In the genomic region with DNA sequence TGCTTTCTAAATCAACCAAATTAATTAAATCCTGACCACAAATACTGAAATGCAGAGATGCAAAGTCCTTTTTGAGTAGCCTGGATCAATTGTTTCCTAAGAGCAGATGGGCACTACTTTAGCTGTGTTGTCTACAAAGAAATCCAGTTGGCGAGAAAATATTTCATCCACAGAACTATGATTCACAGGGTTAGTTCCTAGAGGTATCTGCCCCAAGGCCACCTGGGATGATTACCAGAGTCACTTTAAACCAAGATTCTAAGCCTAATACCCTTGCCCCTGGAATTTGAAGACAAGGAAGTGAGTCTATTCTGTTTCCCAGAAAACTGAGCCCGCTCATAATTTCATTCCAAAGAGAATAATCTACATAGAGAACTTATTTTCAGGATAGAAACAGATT, we compare ENCODE assay signal across 21 cellular contexts.
"Had no signal": no experiment of that assay in that cellular context is flagged by ENCODE, and none has a peak within 500 bp of the region (broad histone marks: within the 10 kb centered on the region; RNA-seq: fewer than 3 reads in every experiment).

No MANE protein-coding gene starts in this region.

- H3K36me3 ChIP-seq: colonic mucosa, gastrocnemius medialis, left lung, right atrium auricular region, tibial nerve, uterus had no signal

- H3K36me3 Mint-ChIP-seq: activated CD4-positive, alpha-beta memory T cell treated with anti-CD3 and anti-CD28 coated beads for 36 hours; activated naive CD8-positive, alpha-beta T cell had no signal

- DNase-seq: activated CD4-positive, alpha-beta memory T cell treated with anti-CD3 and anti-CD28 coated beads for 36 hours; activated CD4-positive, alpha-beta T cell treated with anti-CD3 and anti-CD28 coated beads for 36 hours; activated T-cell treated with anti-CD3 and anti-CD28 coated beads for 4 hours; amniotic stem cell; colonic mucosa; endodermal cell; erythroblast; gastrocnemius medialis; heart left ventricle; kidney; left lung; midbrain; nephron progenitor cell; occipital lobe; T-helper 2 cell; uterus had no signal

- H3K27ac Mint-ChIP-seq: activated CD4-positive, alpha-beta memory T cell treated with anti-CD3 and anti-CD28 coated beads for 36 hours; activated CD4-positive, alpha-beta T cell treated with anti-CD3 and anti-CD28 coated beads for 36 hours; activated naive CD8-positive, alpha-beta T cell; nephron progenitor cell; stimulated activated naive CD8-positive, alpha-beta T cell treated with anti-CD3 and anti-CD28 coated beads, Interleukin-15, Interleukin-2, amounts not matched to agents 100 ng/mL and 50 ng/mL, for 24 hours had no signal

- H3K9me3 Mint-ChIP-seq: activated CD4-positive, alpha-beta memory T cell treated with anti-CD3 and anti-CD28 coated beads for 36 hours; central memory CD8-positive, alpha-beta T cell; endodermal cell; nephron progenitor cell; stimulated activated naive CD8-positive, alpha-beta T cell treated with anti-CD3 and anti-CD28 coated beads, Interleukin-15, Interleukin-2, amounts not matched to agents 100 ng/mL and 50 ng/mL, for 24 hours had no signal

- H3K27me3 ChIP-seq: colonic mucosa, gastrocnemius medialis, heart left ventricle, left lung, right atrium auricular region, tibial nerve, uterus had no signal

- H3K9me3 ChIP-seq: colonic mucosa, gastrocnemius medialis, heart left ventricle, left lung, right atrium auricular region, tibial nerve, uterus had no signal

- H3K27me3 Mint-ChIP-seq: activated CD4-positive, alpha-beta T cell treated with anti-CD3 and anti-CD28 coated beads for 36 hours; activated naive CD8-positive, alpha-beta T cell; central memory CD8-positive, alpha-beta T cell; stimulated activated naive CD8-positive, alpha-beta T cell treated with anti-CD3 and anti-CD28 coated beads, Interleukin-15, Interleukin-2, amounts not matched to agents 100 ng/mL and 50 ng/mL, for 24 hours had no signal

- H3K4me3 ChIP-seq: colonic mucosa, gastrocnemius medialis, heart left ventricle, left lung, right atrium auricular region, tibial nerve, uterus had no signal

- H3K27ac ChIP-seq: colonic mucosa, gastrocnemius medialis, heart left ventricle, left lung, right atrium auricular region, tibial nerve, uterus had no signal

- H3K4me3 Mint-ChIP-seq: activated CD4-positive, alpha-beta memory T cell treated with anti-CD3 and anti-CD28 coated beads for 36 hours; activated CD4-positive, alpha-beta T cell treated with anti-CD3 and anti-CD28 coated beads for 36 hours; activated naive CD8-positive, alpha-beta T cell; central memory CD8-positive, alpha-beta T cell; endodermal cell; nephron progenitor cell; stimulated activated naive CD8-positive, alpha-beta T cell treated with anti-CD3 and anti-CD28 coated beads, Interleukin-15, Interleukin-2, amounts not matched to agents 100 ng/mL and 50 ng/mL, for 24 hours had no signal

- H3K4me1 ChIP-seq: colonic mucosa, uterus had no signal
